Comparison of ENCODE assay signal across 10 cellular contexts in genomic region chr22:31857247-31857646, GRCh38.
DNase-seq lines count a peak whose midpoint lies in the region; FAIRE-seq lines count a peak whose summit lies in the region.
"Had no signal": no experiment of that assay in that cellular context is flagged by ENCODE, and none has a peak within 500 bp of the region (broad histone marks: within the 10 kb centered on the region; RNA-seq: fewer than 3 reads in every experiment).

No MANE protein-coding gene starts in this region.

- peaks cover 0 to 59% (median 16%) of the 10 kb centered on the region in 3 donors for H3K36me3 Mint-ChIP-seq in CD8-positive, alpha-beta memory T cell

- no peaks in the 10 kb centered on the region for H3K36me3 ChIP-seq in CD8-positive, alpha-beta memory T cell (ENCODE audit: insufficient read depth, low read length)

- no peaks in the 10 kb centered on the region for H3K9me3 Mint-ChIP-seq in CD8-positive, alpha-beta memory T cell
- H3K9me3 Mint-ChIP-seq: activated T-helper 1 cell treated with anti-CD3 and anti-CD28 coated beads, Interleukin-12 subunit alpha, Interleukin-12 subunit beta, Interleukin-2, Interleukin-4 antibody, amounts not matched to agents 30 ng/mL and 10 ng/mL and 1 ng/mL, durations not matched to agents 14 hours and 24 hours and 36 hours had no signal

- DNase-seq in DMS153 (lab: John Stamatoyannopoulos, UW): peak; percentile 89
- peak; percentile 59 for DNase-seq in NCI-H187 treated with DMSO at 0.1 percent for 48 hours (lab: John Stamatoyannopoulos, UW)
- DNase-seq in SW480 (ENCODE audit: low spot score): peak; percentile 73
- no peak for DNase-seq in CD8-positive, alpha-beta memory T cell
- DNase-seq in activated gamma-delta T cell treated with Interleukin-2 at 50 U/mL for 16 hours: no peak
- DNase-seq in activated CD8-positive, alpha-beta memory T cell treated with anti-CD3 and anti-CD28 coated beads, Interleukin-2, amount 50 U/mL, for 4 hours: no peak
- no peak for DNase-seq in hepatic stellate cell (ENCODE audit: low spot score)
- DNase-seq: T1000 had no signal

- peak; percentile 99 for FAIRE-seq in islet of Langerhans (lab: Jason Lieb, UNC)

- H3K4me3 ChIP-seq in CD8-positive, alpha-beta memory T cell (ENCODE audit: low read length): no peak overlapping the region

- H3K4me1 Mint-ChIP-seq in CD8-positive, alpha-beta memory T cell: no peaks in the 10 kb centered on the region

- POLR2A ChIA-PET in CD8-positive, alpha-beta memory T cell (lab: Charles Lee): no interaction called here

- no peak overlapping the region for H3K27ac ChIP-seq in CD8-positive, alpha-beta memory T cell (ENCODE audit: low read depth, low read length)

- no peak overlapping the region for H3K27ac Mint-ChIP-seq in CD8-positive, alpha-beta memory T cell
- H3K27ac Mint-ChIP-seq: activated T-helper 1 cell treated with anti-CD3 and anti-CD28 coated beads, Interleukin-12 subunit alpha, Interleukin-12 subunit beta, Interleukin-2, Interleukin-4 antibody, amounts not matched to agents 30 ng/mL and 10 ng/mL and 1 ng/mL, durations not matched to agents 14 hours and 24 hours and 36 hours had no signal

- H3K4me3 Mint-ChIP-seq in CD8-positive, alpha-beta memory T cell: no peak overlapping the region
- H3K4me3 Mint-ChIP-seq: activated T-helper 1 cell treated with anti-CD3 and anti-CD28 coated beads, Interleukin-12 subunit alpha, Interleukin-12 subunit beta, Interleukin-2, Interleukin-4 antibody, amounts not matched to agents 30 ng/mL and 10 ng/mL and 1 ng/mL, durations not matched to agents 14 hours and 24 hours and 36 hours had no signal

- no peaks in the 10 kb centered on the region for H3K27me3 ChIP-seq in CD8-positive, alpha-beta memory T cell (ENCODE audit: insufficient read depth, low read length, poor library complexity, severe bottlenecking)

- H3K9me3 ChIP-seq in CD8-positive, alpha-beta memory T cell (ENCODE audit: low read length): no peaks in the 10 kb centered on the region

- H3K27me3 Mint-ChIP-seq in CD8-positive, alpha-beta memory T cell: no peaks in the 10 kb centered on the region

- CTCF ChIA-PET in CD8-positive, alpha-beta memory T cell (lab: Charles Lee): interaction anchor here (1.2 kb wide), 1 partner anchor 15 kb away, joined by 3 read pairs; no protein-coding TSS in a partner anchor

- H3K4me1 ChIP-seq in CD8-positive, alpha-beta memory T cell (ENCODE audit: insufficient read depth, low read length): no peaks in the 10 kb centered on the region

Comparison
In these comparisons a context has a peak if more than half of its experiments do, and no peak if none do; other contexts are left out.
1. DNase-seq: peak in DMS153 (single experiment), NCI-H187 treated with DMSO at 0.1 percent for 48 hours (single experiment) and SW480 (single experiment); none in CD8-positive, alpha-beta memory T cell (0 of 5), activated gamma-delta T cell treated with Interleukin-2 at 50 U/mL for 16 hours (single experiment), activated CD8-positive, alpha-beta memory T cell treated with anti-CD3 and anti-CD28 coated beads, Interleukin-2, amount 50 U/mL, for 4 hours (single experiment) and hepatic stellate cell (single experiment).